ENCODE assay signal across 20 cellular contexts in genomic region chr14:76941544-76942287, GRCh38.
DNase-seq lines count a peak whose midpoint lies in the region; ATAC-seq, FAIRE-seq and TF ChIP-seq lines count a peak whose summit lies in the region.
"Had no signal": no experiment of that assay in that cellular context is flagged by ENCODE, and none has a peak within 500 bp of the region (broad histone marks: within the 10 kb centered on the region; RNA-seq: fewer than 3 reads in every experiment).

No MANE protein-coding gene starts in this region.

- TF ChIP-seq RAD21 in H1 (IDR thresholded peaks at IDR 0.05 in 1 of 2, conservative IDR thresholded peaks at IDR 0.05 in 1 of 2; ENCODE audit: low read depth in 2 of 2, low read length in 2 of 2): no peak

- no peaks in the 10 kb centered on the region for H3K23me2 ChIP-seq in H1 (ENCODE audit: low read depth, low read length)

- no peaks in the 10 kb centered on the region for H3F3A ChIP-seq in Loucy (ENCODE audit: low read depth)

- no peaks in the 10 kb centered on the region for H3K9me2 ChIP-seq in Loucy (replicated peaks; ENCODE audit: low read depth, low read length)

- CTCF ChIA-PET in activated CD4-positive, alpha-beta memory T cell treated with anti-CD3 and anti-CD28 coated beads for 36 hours (lab: Charles Lee): interaction anchor here (0.9 to 4.7 kb wide), 10 partner anchors 12 to 129 kb away, joined by 3 to 23 read pairs (median 8); no protein-coding TSS in a partner anchor
- CTCF ChIA-PET in activated CD4-positive, alpha-beta memory T cell treated with anti-CD3 and anti-CD28 coated beads, Interleukin-2, amount 10 ng/mL, durations not matched to agents 7 days and 5 days (lab: Charles Lee): interaction anchor here (0.9 to 1.9 kb wide), 3 partner anchors 28 to 129 kb away, joined by 3 to 9 read pairs (median 4); no protein-coding TSS in a partner anchor
- CTCF ChIA-PET in H1 (lab: Charles Lee; ENCODE audit: partially characterized antibody): interaction anchor here (0.7 to 21.9 kb wide), 20 partner anchors 10 to 184 kb away, joined by 3 to 403 read pairs (median 3); partner anchors contain the start of gene IRF2BPL

- H2AFZ ChIP-seq in Loucy (ENCODE audit: low read length) (peak overlapping the region; percentile 38; the same call in 1 of the 2 replicates), H1 (ENCODE audit: low read length) (no peak overlapping the region), parathyroid adenoma (peak overlapping the region; percentile 66)

- DNase-seq in activated CD4-positive, alpha-beta memory T cell treated with anti-CD3 and anti-CD28 coated beads for 36 hours: no peak
- no peak for DNase-seq in activated CD4-positive, alpha-beta memory T cell treated with anti-CD3 and anti-CD28 coated beads, Interleukin-2, amount 10 ng/mL, durations not matched to agents 7 days and 5 days
- DNase-seq in H1 (ENCODE audit: low read depth in 1 of 2, low spot score in 2 of 2): no peak
- no peak for DNase-seq in NCI-H2171 (lab: John Stamatoyannopoulos, UW)
- DNase-seq in natural killer cell treated with Interleukin-12 subunit alpha and Interleukin-12 subunit beta and Interleukin-15 and Interleukin-18, amount 100 ng/mL, for 72 hours (ENCODE audit: low spot score): no peak
- DNase-seq: activated T-cell treated with anti-CD3 and anti-CD28 coated beads for 4 hours; body of pancreas; C1 segment of cervical spinal cord; left colon; MM.1S; NCI-H146; stimulated activated CD4-positive, alpha-beta T cell treated with anti-CD3 and anti-CD28 coated beads, Interleukin-15, amount 100 ng/mL, for 24 hours; substantia nigra had no signal

- no peak overlapping the region for H3K27ac ChIP-seq in H1 (ENCODE audit: low read depth, low read length)
- H3K27ac ChIP-seq in parathyroid adenoma: no peak overlapping the region
- H3K27ac ChIP-seq: body of pancreas had no signal

- no peak overlapping the region; the same call in 1 of the 2 replicates for H3K18ac ChIP-seq in H1 (ENCODE audit: extremely low read depth, low read length)

- intact Hi-C loops in activated CD4-positive, alpha-beta memory T cell treated with anti-CD3 and anti-CD28 coated beads for 36 hours (cut with micrococcal nuclease): loop anchor here (2.0 kb wide), 1 partner anchor 15 kb away; no protein-coding TSS in a partner anchor

- POLR2A ChIA-PET in activated CD4-positive, alpha-beta memory T cell treated with anti-CD3 and anti-CD28 coated beads for 36 hours (lab: Charles Lee): interaction anchor here (0.9 to 1.7 kb wide), 5 partner anchors 12 to 82 kb away, joined by 3 to 4 read pairs (median 3); no protein-coding TSS in a partner anchor
- POLR2A ChIA-PET in activated CD4-positive, alpha-beta memory T cell treated with anti-CD3 and anti-CD28 coated beads, Interleukin-2, amount 10 ng/mL, durations not matched to agents 7 days and 5 days (lab: Charles Lee): interaction anchor here (1.0 to 1.3 kb wide), 3 partner anchors 12 to 92 kb away, joined by 3 to 5 read pairs (median 4); no protein-coding TSS in a partner anchor
- POLR2A ChIA-PET in H1 (lab: Charles Lee; ENCODE audit: partially characterized antibody): interaction anchor here (1.0 to 5.3 kb wide), 8 partner anchors 12 to 278 kb away, joined by 3 to 29 read pairs (median 4); no protein-coding TSS in a partner anchor

- no peak overlapping the region for H2BK120ac ChIP-seq in H1 (replicated peaks; ENCODE audit: low read depth, low read length)

- H2BK5ac ChIP-seq in H1 (ENCODE audit: low read depth, low read length): peak overlapping the region; percentile 24; the same call in 1 of the 2 replicates

- H3K4me1 Mint-ChIP-seq in activated CD4-positive, alpha-beta memory T cell treated with anti-CD3 and anti-CD28 coated beads for 36 hours (ENCODE audit: low read depth): peaks cover 21% of the 10 kb centered on the region
- H3K4me1 Mint-ChIP-seq in activated CD4-positive, alpha-beta memory T cell treated with anti-CD3 and anti-CD28 coated beads, Interleukin-2, amount 10 ng/mL, durations not matched to agents 7 days and 5 days: peaks cover 16% of the 10 kb centered on the region
- H3K4me1 Mint-ChIP-seq in natural killer cell treated with Interleukin-12 subunit alpha and Interleukin-12 subunit beta and Interleukin-15 and Interleukin-18, amount 100 ng/mL, for 72 hours (ENCODE audit: low read depth in 2 of 2): peaks cover 3% of the 10 kb centered on the region in 2 donors

- H3K27me3 Mint-ChIP-seq in activated CD4-positive, alpha-beta memory T cell treated with anti-CD3 and anti-CD28 coated beads for 36 hours: no peaks in the 10 kb centered on the region
- H3K27me3 Mint-ChIP-seq in activated CD4-positive, alpha-beta memory T cell treated with anti-CD3 and anti-CD28 coated beads, Interleukin-2, amount 10 ng/mL, durations not matched to agents 7 days and 5 days: no peaks in the 10 kb centered on the region
- no peaks in the 10 kb centered on the region for H3K27me3 Mint-ChIP-seq in natural killer cell treated with Interleukin-12 subunit alpha and Interleukin-12 subunit beta and Interleukin-15 and Interleukin-18, amount 100 ng/mL, for 72 hours
- H3K27me3 Mint-ChIP-seq: activated naive CD4-positive, alpha-beta T cell treated with anti-CD3 and anti-CD28 coated beads, Interleukin-2, amount 50 U/mL, for 24 hours had no signal

- H3K56ac ChIP-seq in H1 (replicated peaks; ENCODE audit: insufficient read length, low read depth, low read length): no peak overlapping the region

- H2BK15ac ChIP-seq in H1 (ENCODE audit: low read length): peak overlapping the region; percentile 93; the same call in 1 of the 2 replicates

- H3K9ac ChIP-seq in Loucy (ENCODE audit: low read depth, low read length, poor library complexity, severe bottlenecking) (no peak overlapping the region), H1 (replicated peaks in 1 of 4; ENCODE audit: extremely low read depth in 1 of 4, low read depth in 3 of 4, low read length in 3 of 4) (no peak overlapping the region), parathyroid adenoma (no peak overlapping the region)

- no peaks in the 10 kb centered on the region; the same call in 1 of the 2 replicates for H3K79me1 ChIP-seq in H1 (ENCODE audit: low read depth, low read length)

- TF ChIP-seq CTCF in Loucy (conservative IDR thresholded peaks at IDR 0.05; ENCODE audit: low read length) (no peak), H1 (IDR thresholded peaks at IDR 0.05; ENCODE audit: control extremely low read depth in 1 of 3, insufficient read depth in 1 of 3, low read depth in 1 of 3, low read length in 3 of 3) (no peak), parathyroid adenoma (IDR thresholded peaks at IDR 0.05) (no peak)

- FAIRE-seq in H1 (lab: Jason Lieb, UNC): no peak
- FAIRE-seq: A204.1, urothelium cell line had no signal

- no peaks in the 10 kb centered on the region for H3K27me3 ChIP-seq in Loucy (ENCODE audit: insufficient read depth, low read length, poor library complexity, severe bottlenecking)
- H3K27me3 ChIP-seq in H1 (replicated peaks in 1 of 4; ENCODE audit: control insufficient read depth in 3 of 4, extremely low read depth in 1 of 4, insufficient read depth in 3 of 4, low read length in 3 of 4): no peaks in the 10 kb centered on the region
- no peaks in the 10 kb centered on the region for H3K27me3 ChIP-seq in parathyroid adenoma (ENCODE audit: control insufficient read depth, insufficient read depth, low read length)
- H3K27me3 ChIP-seq: body of pancreas had no signal

- TF ChIP-seq POLR2A in H1 (IDR thresholded peaks at IDR 0.05; ENCODE audit: control extremely low read depth in 1 of 2, low read depth in 2 of 2, low read length in 2 of 2): no peak

- no peak overlapping the region for H3K4me3 Mint-ChIP-seq in activated CD4-positive, alpha-beta memory T cell treated with anti-CD3 and anti-CD28 coated beads for 36 hours
- no peak overlapping the region for H3K4me3 Mint-ChIP-seq in activated CD4-positive, alpha-beta memory T cell treated with anti-CD3 and anti-CD28 coated beads, Interleukin-2, amount 10 ng/mL, durations not matched to agents 7 days and 5 days
- no peak overlapping the region for H3K4me3 Mint-ChIP-seq in natural killer cell treated with Interleukin-12 subunit alpha and Interleukin-12 subunit beta and Interleukin-15 and Interleukin-18, amount 100 ng/mL, for 72 hours
- H3K4me3 Mint-ChIP-seq: activated naive CD4-positive, alpha-beta T cell treated with anti-CD3 and anti-CD28 coated beads, Interleukin-2, amount 50 U/mL, for 24 hours had no signal

- H4K20me1 ChIP-seq in Loucy (ENCODE audit: insufficient read depth, low read length, poor library complexity, severe bottlenecking) (no peaks in the 10 kb centered on the region), H1 (replicated peaks in 1 of 2; ENCODE audit: control insufficient read depth in 1 of 2, insufficient read depth in 2 of 2, low read length in 2 of 2) (no peaks in the 10 kb centered on the region)

- H3K9me3 Mint-ChIP-seq in activated CD4-positive, alpha-beta memory T cell treated with anti-CD3 and anti-CD28 coated beads for 36 hours: no peaks in the 10 kb centered on the region
- H3K9me3 Mint-ChIP-seq in activated CD4-positive, alpha-beta memory T cell treated with anti-CD3 and anti-CD28 coated beads, Interleukin-2, amount 10 ng/mL, durations not matched to agents 7 days and 5 days: no peaks in the 10 kb centered on the region
- no peaks in the 10 kb centered on the region for H3K9me3 Mint-ChIP-seq in natural killer cell treated with Interleukin-12 subunit alpha and Interleukin-12 subunit beta and Interleukin-15 and Interleukin-18, amount 100 ng/mL, for 72 hours
- H3K9me3 Mint-ChIP-seq: activated naive CD4-positive, alpha-beta T cell treated with anti-CD3 and anti-CD28 coated beads, Interleukin-2, amount 50 U/mL, for 24 hours had no signal

- no peak for ATAC-seq in HG02885 (IDR thresholded peaks at IDR 0.05; ENCODE audit: poor library complexity, unreplicated experiment)
- ATAC-seq in natural killer cell treated with Interleukin-12 subunit alpha and Interleukin-12 subunit beta and Interleukin-15 and Interleukin-18, amount 100 ng/mL, for 72 hours: no peak
- ATAC-seq: body of pancreas, left colon, Right ventricle myocardium inferior had no signal

- peak overlapping the region; percentile 0; the same call in 1 of the 2 replicates for H2BK12ac ChIP-seq in H1 (ENCODE audit: low read depth, low read length)

- H3K4me1 ChIP-seq in Loucy (ENCODE audit: insufficient read depth, low read length, poor library complexity, severe bottlenecking) (peaks cover 8% of the 10 kb centered on the region), H1 (replicated peaks in 1 of 4; ENCODE audit: control insufficient read depth in 3 of 4, insufficient read depth in 4 of 4, low read length in 3 of 4) (peaks cover 4 to 23% (median 10%) of the 10 kb centered on the region in 4 experiments), parathyroid adenoma (peaks cover 8% of the 10 kb centered on the region)

- H2AK5ac ChIP-seq in H1 (ENCODE audit: low read depth, low read length): no peak overlapping the region

- no peaks in the 10 kb centered on the region for H3K36me3 Mint-ChIP-seq in activated CD4-positive, alpha-beta memory T cell treated with anti-CD3 and anti-CD28 coated beads for 36 hours
- H3K36me3 Mint-ChIP-seq in activated CD4-positive, alpha-beta memory T cell treated with anti-CD3 and anti-CD28 coated beads, Interleukin-2, amount 10 ng/mL, durations not matched to agents 7 days and 5 days (ENCODE audit: low read depth): no peaks in the 10 kb centered on the region
- no peaks in the 10 kb centered on the region for H3K36me3 Mint-ChIP-seq in natural killer cell treated with Interleukin-12 subunit alpha and Interleukin-12 subunit beta and Interleukin-15 and Interleukin-18, amount 100 ng/mL, for 72 hours
- H3K36me3 Mint-ChIP-seq: activated naive CD4-positive, alpha-beta T cell treated with anti-CD3 and anti-CD28 coated beads, Interleukin-2, amount 50 U/mL, for 24 hours had no signal

- no peak overlapping the region for H3K23ac ChIP-seq in H1 (ENCODE audit: insufficient read length)

- H2BK20ac ChIP-seq in H1 (ENCODE audit: low read length): peak overlapping the region; percentile 93; the same call in 1 of the 2 replicates

- H3K79me2 ChIP-seq in Loucy (ENCODE audit: insufficient read depth, low read length) (no peaks in the 10 kb centered on the region), H1 (ENCODE audit: control insufficient read depth in 1 of 2, insufficient read depth in 2 of 2, low read length in 2 of 2) (no peaks in the 10 kb centered on the region), parathyroid adenoma (no peaks in the 10 kb centered on the region)

- H3K4ac ChIP-seq in H1 (replicated peaks; ENCODE audit: insufficient read length, low read depth, low read length): no peak overlapping the region

- WGBS in H1 (ENCODE audit: extremely low coverage in 1 of 2, insufficient coverage in 1 of 2, insufficient read length in 1 of 2, insufficient replicate concordance in 2 of 2, low coverage in 1 of 2, low lambda C conversion rate in 2 of 2, missing lambda C conversion rate in 1 of 2), 2 experiments: 86% methylated on average over 13 of the region's 13 CpGs; no CpG with 5 or more reads in 1 of the 2 experiments

- peak overlapping the region; percentile 67 for H3K27ac Mint-ChIP-seq in activated CD4-positive, alpha-beta memory T cell treated with anti-CD3 and anti-CD28 coated beads for 36 hours
- no peak overlapping the region for H3K27ac Mint-ChIP-seq in activated CD4-positive, alpha-beta memory T cell treated with anti-CD3 and anti-CD28 coated beads, Interleukin-2, amount 10 ng/mL, durations not matched to agents 7 days and 5 days
- no peak overlapping the region for H3K27ac Mint-ChIP-seq in natural killer cell treated with Interleukin-12 subunit alpha and Interleukin-12 subunit beta and Interleukin-15 and Interleukin-18, amount 100 ng/mL, for 72 hours
- H3K27ac Mint-ChIP-seq: activated naive CD4-positive, alpha-beta T cell treated with anti-CD3 and anti-CD28 coated beads, Interleukin-2, amount 50 U/mL, for 24 hours had no signal

- no peak overlapping the region for H3K4me3 ChIP-seq in Loucy (ENCODE audit: low read length, poor library complexity, severe bottlenecking)
- H3K4me3 ChIP-seq in H1 (ENCODE audit: extremely low read depth in 1 of 4, insufficient read depth in 2 of 4, low read depth in 3 of 4, low read length in 4 of 4): no peak overlapping the region
- no peak overlapping the region for H3K4me3 ChIP-seq in parathyroid adenoma (ENCODE audit: low read depth, low read length)
- H3K4me3 ChIP-seq: body of pancreas had no signal

- H3K4me2 ChIP-seq in Loucy (ENCODE audit: low read depth, low read length, poor library complexity, severe bottlenecking) (no peak overlapping the region), H1 (ENCODE audit: insufficient read depth in 1 of 2, low read depth in 2 of 2, low read length in 2 of 2) (no peak overlapping the region), parathyroid adenoma (ENCODE audit: low read length) (no peak overlapping the region)

- no peak overlapping the region for H3K14ac ChIP-seq in H1 (ENCODE audit: insufficient read length)

- H3K36me3 ChIP-seq in Loucy (ENCODE audit: insufficient read depth, low read length) (no peaks in the 10 kb centered on the region), H1 (ENCODE audit: control insufficient read depth in 2 of 4, insufficient read depth in 4 of 4, low read length in 3 of 4) (no peaks in the 10 kb centered on the region), parathyroid adenoma (ENCODE audit: control insufficient read depth, insufficient read depth, low read length) (no peaks in the 10 kb centered on the region)

- H4K5ac ChIP-seq in H1 (ENCODE audit: insufficient read length, low read depth, low read length): no peak overlapping the region

- H3K9me3 ChIP-seq in Loucy (ENCODE audit: insufficient read depth, low read depth, low read length) (no peaks in the 10 kb centered on the region), H1 (ENCODE audit: insufficient read depth in 2 of 2, low read depth in 1 of 2, low read length in 1 of 2) (no peaks in the 10 kb centered on the region), parathyroid adenoma (ENCODE audit: control insufficient read depth, low read length) (no peaks in the 10 kb centered on the region)
- H3K9me3 ChIP-seq: body of pancreas had no signal

- H4K91ac ChIP-seq in H1 (replicated peaks; ENCODE audit: insufficient read length, low read length): peak overlapping the region; percentile 3

- no peak for TF ChIP-seq EP300 in H1 (IDR thresholded peaks at IDR 0.05; ENCODE audit: borderline replicate concordance in 1 of 2, low read depth in 2 of 2, low read length in 2 of 2)

- no peak overlapping the region for H4K8ac ChIP-seq in H1 (ENCODE audit: extremely low read depth, insufficient read depth, low read length)
